ENCODE assay signal across 16 cellular contexts in the genomic region with DNA sequence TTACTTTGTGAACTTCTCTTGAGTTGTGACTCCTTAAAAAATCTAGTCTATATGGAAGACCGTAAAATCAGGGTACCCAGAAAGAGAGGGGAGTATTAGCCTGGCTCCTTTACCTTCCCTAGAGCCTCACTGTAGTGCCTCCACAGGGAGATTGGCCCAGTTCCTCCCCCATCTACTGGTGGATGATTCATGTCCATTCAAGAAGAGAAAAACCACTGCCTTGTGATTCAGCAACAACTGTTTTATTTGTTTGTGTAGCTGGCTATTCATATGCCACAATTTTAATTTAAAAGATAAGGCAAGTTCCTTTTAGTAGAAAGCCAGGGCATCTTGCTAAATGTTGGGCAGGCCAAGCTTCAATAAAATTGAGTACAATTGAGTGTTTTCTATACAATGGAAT.
DNase-seq lines count a peak whose midpoint lies in the region; ATAC-seq, FAIRE-seq and TF ChIP-seq lines count a peak whose summit lies in the region.
"Had no signal": no experiment of that assay in that cellular context is flagged by ENCODE, and none has a peak within 500 bp of the region (broad histone marks: within the 10 kb centered on the region; RNA-seq: fewer than 3 reads in every experiment).

No MANE protein-coding gene starts in this region.

- no peak overlapping the region for H3K9ac ChIP-seq in keratinocyte (ENCODE audit: control insufficient read depth, extremely low read depth, insufficient read depth, low read length)

- no peaks in the 10 kb centered on the region for H3K9me3 ChIP-seq in keratinocyte (ENCODE audit: control insufficient read depth, low read depth, low read length)
- H3K9me3 ChIP-seq in mucosa of descending colon, result no peaks in the 10 kb centered on the region
- H3K9me3 ChIP-seq: adrenal gland had no signal

- dilution Hi-C loops in keratinocyte (cut with MboI; ENCODE audit: extremely low pct_ligation_motif_present, low sequenced_read_pairs), result no loop called here

- H3K27ac ChIP-seq in brain microvascular endothelial cell (no peak overlapping the region), keratinocyte (ENCODE audit: control insufficient read depth, insufficient read depth, low read length) (no peak overlapping the region)
- H3K27ac ChIP-seq: adrenal gland had no signal

- H3K9me1 ChIP-seq in keratinocyte (ENCODE audit: control insufficient read depth, extremely low read depth, insufficient read depth, low read length), result no peaks in the 10 kb centered on the region

- ATAC-seq in GM21360 (IDR thresholded peaks at IDR 0.05; ENCODE audit: unreplicated experiment) (no peak), mucosa of descending colon (no peak), GM21423 (IDR thresholded peaks at IDR 0.05; ENCODE audit: unreplicated experiment) (no peak)
- ATAC-seq: activated T-cell treated with anti-CD3 and anti-CD28 coated beads, Interleukin-2, amount 50 U/mL, for 4 hours had no signal

- intact Hi-C loops in mucosa of descending colon (cut with DNase I, micrococcal nuclease), result no loop called here
- intact Hi-C loops in cardiac septum (cut with DNase I), result no loop called here

- no peaks in the 10 kb centered on the region for H3K79me2 ChIP-seq in keratinocyte (ENCODE audit: control insufficient read depth, insufficient read depth, low read length)

- TF ChIP-seq CTCF in brain microvascular endothelial cell (IDR thresholded peaks at IDR 0.05; ENCODE audit: low read depth, low read length, missing control alignments) (no peak), keratinocyte (optimal IDR thresholded peaks at IDR 0.05 in 1 of 3, IDR thresholded peaks at IDR 0.05 in 1 of 3, conservative IDR thresholded peaks at IDR 0.05 in 1 of 3; ENCODE audit: extremely low read depth in 1 of 3, insufficient read depth in 2 of 3, low read length in 3 of 3) (no peak), mucosa of descending colon (IDR thresholded peaks at IDR 0.05) (no peak)

- H3K4me1 ChIP-seq in keratinocyte (ENCODE audit: control insufficient read depth, extremely low read depth, insufficient read depth, low read length), result peaks cover 7% of the 10 kb centered on the region
- no peaks in the 10 kb centered on the region for H3K4me1 ChIP-seq in mucosa of descending colon (ENCODE audit: low read depth)
- H3K4me1 ChIP-seq: adrenal gland had no signal

- H3K4me3 ChIP-seq in brain microvascular endothelial cell (ENCODE audit: low read depth, low read length) (no peak overlapping the region), keratinocyte (ENCODE audit: control insufficient read depth in 2 of 3, extremely low read depth in 1 of 3, insufficient read depth in 2 of 3, low read depth in 1 of 3, low read length in 3 of 3) (no peak overlapping the region), mucosa of descending colon (no peak overlapping the region)
- H3K4me3 ChIP-seq: adrenal gland had no signal

- H3K36me3 ChIP-seq in brain microvascular endothelial cell (replicated peaks), result no peaks in the 10 kb centered on the region
- H3K36me3 ChIP-seq in keratinocyte (ENCODE audit: control insufficient read depth in 2 of 2, extremely low read depth in 1 of 2, insufficient read depth in 2 of 2, low read length in 2 of 2), result no peaks in the 10 kb centered on the region
- no peaks in the 10 kb centered on the region for H3K36me3 ChIP-seq in mucosa of descending colon (ENCODE audit: low read depth)
- H3K36me3 ChIP-seq: adrenal gland had no signal

- no peak overlapping the region for H3K4me2 ChIP-seq in keratinocyte (ENCODE audit: control insufficient read depth, extremely low read depth, insufficient read depth, low read depth, low read length)

- H2AFZ ChIP-seq in keratinocyte (ENCODE audit: control insufficient read depth, low read length), result no peak overlapping the region

- no peaks in the 10 kb centered on the region for H4K20me1 ChIP-seq in keratinocyte (ENCODE audit: control insufficient read depth, extremely low read depth, insufficient read depth, low read length)

- in situ Hi-C loops in brain microvascular endothelial cell (cut with HindIII; ENCODE audit: low pct_ligation_motif_present, low sequenced_read_pairs), result no loop called here

- DNase-seq in AG20443 (ENCODE audit: low spot score) (peak; percentile 47), LHCN-M2 (ENCODE audit: low read depth) (peak; percentile 92), brain microvascular endothelial cell (peak; percentile 63), keratinocyte (ENCODE audit: low read depth, low spot score) (peak; percentile 9), mucosa of descending colon (no peak), cardiac septum (ENCODE audit: low spot score) (no peak)
- DNase-seq: activated CD4-positive, alpha-beta T cell treated with anti-CD3 and anti-CD28 coated beads, Interleukin-2, amount 50 U/mL, for 1 hour; activated T-cell treated with anti-CD3 and anti-CD28 coated beads, Interleukin-2, amount 50 U/mL, for 4 hours; adrenal gland; MV-4-11; NCI-H2081; NCI-H774; SIG-M5 had no signal

- peak; percentile 44 for FAIRE-seq in keratinocyte (lab: Jason Lieb, UNC)
- FAIRE-seq: islet of Langerhans had no signal

- H3K27me3 ChIP-seq in brain microvascular endothelial cell (replicated peaks) (no peaks in the 10 kb centered on the region), keratinocyte (ENCODE audit: control insufficient read depth, extremely low read depth, insufficient read depth, low read length) (no peaks in the 10 kb centered on the region)
- H3K27me3 ChIP-seq: adrenal gland had no signal

Comparison
In these comparisons a context has a peak if more than half of its experiments do, and no peak if none do; other contexts are left out.
1. DNase-seq: peak in AG20443 (single experiment), LHCN-M2 (single experiment), brain microvascular endothelial cell (single experiment) and keratinocyte (single experiment); none in mucosa of descending colon (0 of 3) and cardiac septum (single experiment).